Comparison of ENCODE assay signal across 19 cellular contexts in genomic region chr7:143458263-143458662, GRCh38. TPM values are rescaled to one million over a fixed set of nuclear protein-coding genes. Genes with fewer than 3 reads are reported as not detected.
A peak's percentile ranks its signal among the peaks of the same experiment; 100 is the strongest.
DNase-seq lines count a peak whose midpoint lies in the region; ATAC-seq and TF ChIP-seq lines count a peak whose summit lies in the region.
"Had no signal": no experiment of that assay in that cellular context is flagged by ENCODE, and none has a peak within 500 bp of the region (broad histone marks: within the 10 kb centered on the region; RNA-seq: fewer than 3 reads in every experiment).

No MANE protein-coding gene starts in this region.

- H3K36me3 Mint-ChIP-seq in WTC11: peaks cover 19% of the 10 kb centered on the region
- H3K36me3 Mint-ChIP-seq: activated naive CD8-positive, alpha-beta T cell treated with anti-CD3 and anti-CD28 coated beads, Interleukin-2, amount 10 ng/mL, durations not matched to agents 7 days and 5 days; CD8-positive, alpha-beta memory T cell; naive B cell had no signal

- peaks cover 7% of the 10 kb centered on the region for H3K9me3 ChIP-seq in adipocyte (ENCODE audit: control insufficient read depth, low read length)
- H3K9me3 ChIP-seq in lower lobe of right lung: no peaks in the 10 kb centered on the region
- H3K9me3 ChIP-seq: stomach had no signal

- peak; percentile 31 to 51 for ATAC-seq in lower lobe of right lung
- no peak for ATAC-seq in GM19328 (IDR thresholded peaks at IDR 0.05; ENCODE audit: unreplicated experiment)
- no peak for ATAC-seq in GM21367 (IDR thresholded peaks at IDR 0.05; ENCODE audit: unreplicated experiment)
- no peak for ATAC-seq in WTC11

- TF ChIP-seq CTCF in HFF-Myc (IDR thresholded peaks at IDR 0.05; ENCODE audit: low read depth, low read length, missing control alignments) (no peak), lower lobe of right lung (IDR thresholded peaks at IDR 0.05) (no peak), WTC11 (IDR thresholded peaks at IDR 0.05) (no peak)

- H3K4me3 ChIP-seq in HFF-Myc (replicated peaks; ENCODE audit: low read depth, low read length) (no peak overlapping the region), adipocyte (ENCODE audit: low read length) (peak overlapping the region; percentile 40), lower lobe of right lung (no peak overlapping the region)
- H3K4me3 ChIP-seq: SK-N-MC, stomach had no signal

- H3K4me3 Mint-ChIP-seq in WTC11: no peak overlapping the region
- H3K4me3 Mint-ChIP-seq: activated naive CD8-positive, alpha-beta T cell treated with anti-CD3 and anti-CD28 coated beads, Interleukin-2, amount 10 ng/mL, durations not matched to agents 7 days and 5 days; CD8-positive, alpha-beta memory T cell; naive B cell had no signal

- H3K36me3 ChIP-seq in adipocyte (ENCODE audit: control insufficient read depth, insufficient read depth, low read length, severe bottlenecking) (no peaks in the 10 kb centered on the region), lower lobe of right lung (no peaks in the 10 kb centered on the region)
- H3K36me3 ChIP-seq: stomach had no signal

- no peak overlapping the region for H3K27ac ChIP-seq in lower lobe of right lung
- H3K27ac ChIP-seq: SK-N-MC, stomach had no signal

- CTCF ChIA-PET in WTC11 (lab: Charles Lee): no interaction called here

- H3K9me3 Mint-ChIP-seq in WTC11: peaks cover 30% of the 10 kb centered on the region
- H3K9me3 Mint-ChIP-seq: activated naive CD8-positive, alpha-beta T cell treated with anti-CD3 and anti-CD28 coated beads, Interleukin-2, amount 10 ng/mL, durations not matched to agents 7 days and 5 days had no signal

- no peaks in the 10 kb centered on the region; the same call in 1 of the 2 replicates for H3K27me3 Mint-ChIP-seq in WTC11 (ENCODE audit: low read depth)
- H3K27me3 Mint-ChIP-seq: activated naive CD8-positive, alpha-beta T cell treated with anti-CD3 and anti-CD28 coated beads, Interleukin-2, amount 10 ng/mL, durations not matched to agents 7 days and 5 days had no signal

- POLR2A ChIA-PET in WTC11 (lab: Charles Lee): no interaction called here

- no peaks in the 10 kb centered on the region for H3K27me3 ChIP-seq in adipocyte (replicated peaks; ENCODE audit: control insufficient read depth, insufficient read depth, low read length)
- H3K27me3 ChIP-seq in lower lobe of right lung (ENCODE audit: low read depth): no peaks in the 10 kb centered on the region
- H3K27me3 ChIP-seq: stomach had no signal

- peaks cover 5% of the 10 kb centered on the region for H3K4me1 Mint-ChIP-seq in WTC11
- H3K4me1 Mint-ChIP-seq: CD8-positive, alpha-beta memory T cell; naive B cell had no signal

- peak overlapping the region; percentile 18 for H3K9ac ChIP-seq in adipocyte (ENCODE audit: low read length)

- intact Hi-C loops in lower lobe of right lung (cut with DNase I): no loop called here

- peaks cover 45% of the 10 kb centered on the region for H3K4me1 ChIP-seq in adipocyte (ENCODE audit: control insufficient read depth, insufficient read depth, low read length)
- H3K4me1 ChIP-seq in lower lobe of right lung: no peaks in the 10 kb centered on the region
- H3K4me1 ChIP-seq: stomach had no signal

- DNase-seq in CD1c-positive myeloid dendritic cell (ENCODE audit: extremely low spot score) (peak; percentile 61), HFF-Myc (ENCODE audit: extremely low read depth, low read depth) (peak; percentile 36), adipocyte (ENCODE audit: low read depth) (peak; percentile 70), lower lobe of right lung (no peak), NCI-H446 treated with DMSO at 0.1 percent for 48 hours (lab: John Stamatoyannopoulos, UW) (no peak), WTC11 (ENCODE audit: low spot score) (no peak)
- DNase-seq: activated naive CD8-positive, alpha-beta T cell treated with anti-CD3 and anti-CD28 coated beads, Interleukin-2, amount 10 ng/mL, durations not matched to agents 7 days and 5 days; CD8-positive, alpha-beta memory T cell; foreskin melanocyte; naive B cell; NCI-H1436; NCI-H774; stomach had no signal

- no peak overlapping the region for H3K27ac Mint-ChIP-seq in WTC11
- H3K27ac Mint-ChIP-seq: activated naive CD8-positive, alpha-beta T cell treated with anti-CD3 and anti-CD28 coated beads, Interleukin-2, amount 10 ng/mL, durations not matched to agents 7 days and 5 days had no signal

TF ChIP-seq in WTC11, 78 proteins besides CTCF, POLR2A, EP300 and RAD21:
- TF ChIP-seq, protein P1, sequence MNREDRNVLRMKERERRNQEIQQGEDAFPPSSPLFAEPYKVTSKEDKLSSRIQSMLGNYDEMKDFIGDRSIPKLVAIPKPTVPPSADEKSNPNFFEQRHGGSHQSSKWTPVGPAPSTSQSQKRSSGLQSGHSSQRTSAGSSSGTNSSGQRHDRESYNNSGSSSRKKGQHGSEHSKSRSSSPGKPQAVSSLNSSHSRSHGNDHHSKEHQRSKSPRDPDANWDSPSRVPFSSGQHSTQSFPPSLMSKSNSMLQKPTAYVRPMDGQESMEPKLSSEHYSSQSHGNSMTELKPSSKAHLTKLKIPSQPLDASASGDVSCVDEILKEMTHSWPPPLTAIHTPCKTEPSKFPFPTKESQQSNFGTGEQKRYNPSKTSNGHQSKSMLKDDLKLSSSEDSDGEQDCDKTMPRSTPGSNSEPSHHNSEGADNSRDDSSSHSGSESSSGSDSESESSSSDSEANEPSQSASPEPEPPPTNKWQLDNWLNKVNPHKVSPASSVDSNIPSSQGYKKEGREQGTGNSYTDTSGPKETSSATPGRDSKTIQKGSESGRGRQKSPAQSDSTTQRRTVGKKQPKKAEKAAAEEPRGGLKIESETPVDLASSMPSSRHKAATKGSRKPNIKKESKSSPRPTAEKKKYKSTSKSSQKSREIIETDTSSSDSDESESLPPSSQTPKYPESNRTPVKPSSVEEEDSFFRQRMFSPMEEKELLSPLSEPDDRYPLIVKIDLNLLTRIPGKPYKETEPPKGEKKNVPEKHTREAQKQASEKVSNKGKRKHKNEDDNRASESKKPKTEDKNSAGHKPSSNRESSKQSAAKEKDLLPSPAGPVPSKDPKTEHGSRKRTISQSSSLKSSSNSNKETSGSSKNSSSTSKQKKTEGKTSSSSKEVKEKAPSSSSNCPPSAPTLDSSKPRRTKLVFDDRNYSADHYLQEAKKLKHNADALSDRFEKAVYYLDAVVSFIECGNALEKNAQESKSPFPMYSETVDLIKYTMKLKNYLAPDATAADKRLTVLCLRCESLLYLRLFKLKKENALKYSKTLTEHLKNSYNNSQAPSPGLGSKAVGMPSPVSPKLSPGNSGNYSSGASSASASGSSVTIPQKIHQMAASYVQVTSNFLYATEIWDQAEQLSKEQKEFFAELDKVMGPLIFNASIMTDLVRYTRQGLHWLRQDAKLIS (CRISPR knock-in tag; IDR thresholded peaks at IDR 0.05; ENCODE audit: borderline replicate concordance): no peak
- TF ChIP-seq ZSCAN18 (CRISPR knock-in tag; IDR thresholded peaks at IDR 0.05): no peak

RNA-seq across cellular contexts. Expression of gene TAS2R60, which starts 15.0 kb away (rescaled TPM):
- total RNA-seq in lower lobe of right lung: not detected
- 0.21 to 0.39 TPM (median 0.24 TPM) in 3 replicates for total RNA-seq in WTC11 (2021)
- total RNA-seq: CD8-positive, alpha-beta memory T cell; kidney epithelial cell; renal cortical epithelial cell; stomach had no signal

RNA-seq across cellular contexts. Expression of gene TAS2R41, which starts 19.4 kb away (rescaled TPM):
- total RNA-seq in lower lobe of right lung (not detected), WTC11 (2021) (0.31 to 0.44 TPM in 2 of 3 replicates, not detected in the other)
- total RNA-seq: activated naive CD8-positive, alpha-beta T cell treated with anti-CD3 and anti-CD28 coated beads, Interleukin-2, amount 10 ng/mL, durations not matched to agents 7 days and 5 days; CD8-positive, alpha-beta memory T cell; H1; kidney epithelial cell; renal cortical epithelial cell had no signal

RNA-seq across cellular contexts. Expression of gene EPHA1, which starts 49.6 kb away (rescaled TPM):
- 9.0 TPM for total RNA-seq in lower lobe of right lung
- 159 to 203 TPM (median 162 TPM) in 3 replicates for total RNA-seq in WTC11 (2021)

Comparison
In these comparisons a context has a peak if more than half of its experiments do, and no peak if none do; other contexts are left out.
1. DNase-seq: peak in CD1c-positive myeloid dendritic cell (single experiment), HFF-Myc (single experiment) and adipocyte (single experiment); none in lower lobe of right lung (single experiment), NCI-H446 treated with DMSO at 0.1 percent for 48 hours (single experiment) and WTC11 (single experiment).
2. ATAC-seq: peak in lower lobe of right lung (2 of 2); none in GM19328 (single experiment), GM21367 (single experiment) and WTC11 (single experiment).
3. RNA of gene EPHA1, which starts 49.6 kb away (total RNA-seq): 159 to 203 TPM in WTC11; 9.0 TPM in lower lobe of right lung (single experiment); every median in the first group is over 10 times any median in the second.